Comparison of ENCODE assay signal across 8 cellular contexts in genomic region chr1:35451125-35451528, GRCh38.
DNase-seq lines count a peak whose midpoint lies in the region; ATAC-seq and TF ChIP-seq lines count a peak whose summit lies in the region.

No MANE protein-coding gene starts in this region.

- H3K79me2 ChIP-seq in osteoblast (ENCODE audit: insufficient read depth, low read length) = no peaks in the 10 kb centered on the region

- no peak overlapping the region for H3K4me3 Mint-ChIP-seq in activated T-helper 2 cell treated with anti-CD3 and anti-CD28 coated beads, Interferon-gamma antibody, Interleukin-2, Interleukin-4, amounts not matched to agents 10 μg/mL and 5 μg/mL and 100 μg/mL, durations not matched to agents 14 hours and 24 hours and 36 hours (ENCODE audit: low read depth)

- H3K4me3 ChIP-seq in osteoblast (ENCODE audit: insufficient read depth, low read length) (no peak overlapping the region), thoracic aorta (no peak overlapping the region)

- no peak overlapping the region for H3K4me2 ChIP-seq in osteoblast (ENCODE audit: insufficient read depth, low read length)

- H3K27ac Mint-ChIP-seq in activated T-helper 2 cell treated with anti-CD3 and anti-CD28 coated beads, Interferon-gamma antibody, Interleukin-2, Interleukin-4, amounts not matched to agents 10 μg/mL and 5 μg/mL and 100 μg/mL, durations not matched to agents 14 hours and 24 hours and 36 hours = no peak overlapping the region

- no peak overlapping the region for H3K27ac ChIP-seq in foreskin keratinocyte
- H3K27ac ChIP-seq in osteoblast (ENCODE audit: low read depth, low read length) = peak overlapping the region; percentile 15
- H3K27ac ChIP-seq in thoracic aorta = peak overlapping the region in 1 of 2 donors; percentile 16

- H3K27me3 ChIP-seq in foreskin keratinocyte = no peaks in the 10 kb centered on the region
- H3K27me3 ChIP-seq in osteoblast (ENCODE audit: insufficient read depth, low read length) = no peaks in the 10 kb centered on the region
- no peaks in the 10 kb centered on the region for H3K27me3 ChIP-seq in thoracic aorta (replicated peaks; ENCODE audit: insufficient read depth)

- DNase-seq in EL = peak; percentile 69
- peak; percentile 50 for DNase-seq in HuH-7.5 (ENCODE audit: low spot score)
- DNase-seq in RPMI7951 (ENCODE audit: low read depth) = peak; percentile 67
- peak; percentile 67 for DNase-seq in activated T-helper 2 cell treated with anti-CD3 and anti-CD28 coated beads, Interferon-gamma antibody, Interleukin-2, Interleukin-4, amounts not matched to agents 10 μg/mL and 5 μg/mL and 100 μg/mL, durations not matched to agents 14 hours and 24 hours and 36 hours (ENCODE audit: low spot score)
- peak in 1 of 2 donors; percentile 36 for DNase-seq in foreskin keratinocyte
- peak; percentile 85 for DNase-seq in osteoblast (ENCODE audit: insufficient read length, low spot score, missing footprints)
- DNase-seq in thoracic aorta (ENCODE audit: low spot score) = peak; percentile 66

- no peak overlapping the region for H2AFZ ChIP-seq in osteoblast (ENCODE audit: low read length)

- H3K4me1 ChIP-seq in foreskin keratinocyte = peaks cover 13% of the 10 kb centered on the region
- H3K4me1 ChIP-seq in osteoblast (ENCODE audit: insufficient read depth, low read length) = peaks cover 48% of the 10 kb centered on the region
- peaks cover 16 to 29% of the 10 kb centered on the region in 2 donors for H3K4me1 ChIP-seq in thoracic aorta (ENCODE audit: control insufficient read depth in 1 of 2, low read depth in 2 of 2)

- no peaks in the 10 kb centered on the region for H3K9me3 ChIP-seq in osteoblast (ENCODE audit: low read depth, low read length)
- no peaks in the 10 kb centered on the region for H3K9me3 ChIP-seq in thoracic aorta

- H3K27me3 Mint-ChIP-seq in activated T-helper 2 cell treated with anti-CD3 and anti-CD28 coated beads, Interferon-gamma antibody, Interleukin-2, Interleukin-4, amounts not matched to agents 10 μg/mL and 5 μg/mL and 100 μg/mL, durations not matched to agents 14 hours and 24 hours and 36 hours (ENCODE audit: low read depth) = no peaks in the 10 kb centered on the region

- ATAC-seq in foreskin keratinocyte (peak; percentile 59), thoracic aorta (ENCODE audit: insufficient number of reproducible peaks, low FRiP score, low read depth) (peak; percentile 34), GM19328 (IDR thresholded peaks at IDR 0.05; ENCODE audit: unreplicated experiment) (no peak)

- peaks cover 19% of the 10 kb centered on the region for H3K4me1 Mint-ChIP-seq in activated T-helper 2 cell treated with anti-CD3 and anti-CD28 coated beads, Interferon-gamma antibody, Interleukin-2, Interleukin-4, amounts not matched to agents 10 μg/mL and 5 μg/mL and 100 μg/mL, durations not matched to agents 14 hours and 24 hours and 36 hours (ENCODE audit: low read depth)

- H3K36me3 ChIP-seq in osteoblast (ENCODE audit: insufficient read depth, low read length) = peaks cover 37% of the 10 kb centered on the region
- H3K36me3 ChIP-seq in thoracic aorta = peaks cover 25% of the 10 kb centered on the region

- H3K9me3 Mint-ChIP-seq in activated T-helper 2 cell treated with anti-CD3 and anti-CD28 coated beads, Interferon-gamma antibody, Interleukin-2, Interleukin-4, amounts not matched to agents 10 μg/mL and 5 μg/mL and 100 μg/mL, durations not matched to agents 14 hours and 24 hours and 36 hours = no peaks in the 10 kb centered on the region

- H4K20me1 ChIP-seq in osteoblast (ENCODE audit: insufficient read depth, low read length) = peaks cover 16% of the 10 kb centered on the region

- intact Hi-C loops in activated T-helper 2 cell treated with anti-CD3 and anti-CD28 coated beads, Interferon-gamma antibody, Interleukin-2, Interleukin-4, amounts not matched to agents 10 μg/mL and 5 μg/mL and 100 μg/mL, durations not matched to agents 14 hours and 24 hours and 36 hours (cut with micrococcal nuclease) = loop anchor here (1.0 to 10.0 kb wide), 5 partner anchors 56 to 321 kb away; partner anchors contain the start of gene C1orf216

- TF ChIP-seq CTCF in foreskin keratinocyte (conservative IDR thresholded peaks at IDR 0.05) (peak; percentile 87), osteoblast (IDR thresholded peaks at IDR 0.05; ENCODE audit: extremely low read depth, low read depth, low read length) (peak; percentile 92), thoracic aorta (IDR thresholded peaks at IDR 0.05) (peak; percentile 80)

- H3K36me3 Mint-ChIP-seq in activated T-helper 2 cell treated with anti-CD3 and anti-CD28 coated beads, Interferon-gamma antibody, Interleukin-2, Interleukin-4, amounts not matched to agents 10 μg/mL and 5 μg/mL and 100 μg/mL, durations not matched to agents 14 hours and 24 hours and 36 hours (ENCODE audit: low read depth) = peaks cover 43% of the 10 kb centered on the region
